15 cellular contexts compared by ENCODE assay signal in the genomic region with DNA sequence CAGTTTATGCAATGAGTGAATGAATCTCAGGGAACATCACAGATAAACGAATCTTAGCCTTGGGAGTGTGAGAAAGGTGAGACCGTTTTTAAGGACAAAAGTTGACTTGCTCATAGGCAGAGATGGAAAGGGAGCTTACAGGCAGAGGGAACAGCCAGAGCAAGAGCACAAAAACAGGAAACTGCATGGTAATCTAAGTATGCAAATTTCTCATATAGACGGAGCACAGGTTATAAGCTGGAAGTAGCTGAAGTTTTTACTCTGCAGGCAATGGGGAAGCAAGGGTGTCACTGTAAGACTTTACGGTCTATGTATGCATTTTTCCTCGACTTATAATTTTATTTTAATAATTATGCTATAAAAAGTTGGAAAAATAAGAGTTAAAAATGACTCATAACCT. TPM values are rescaled to one million over a fixed set of nuclear protein-coding genes. Genes with fewer than 3 reads are reported as not detected.
DNase-seq lines count a peak whose midpoint lies in the region; ATAC-seq and TF ChIP-seq lines count a peak whose summit lies in the region.
"Had no signal": no experiment of that assay in that cellular context is flagged by ENCODE, and none has a peak within 500 bp of the region (broad histone marks: within the 10 kb centered on the region; RNA-seq: fewer than 3 reads in every experiment).

No MANE protein-coding gene starts in this region.

- H3K9me3 ChIP-seq in HUES48 (ENCODE audit: control insufficient read depth, insufficient read depth, low read length) (no peaks in the 10 kb centered on the region), ovary (no peaks in the 10 kb centered on the region)
- H3K9me3 ChIP-seq: esophagus squamous epithelium, lower lobe of right lung, thyroid gland had no signal

- peaks cover 22% of the 10 kb centered on the region for H3K36me3 ChIP-seq in HUES48 (ENCODE audit: control insufficient read depth, insufficient read depth, low read length)
- no peaks in the 10 kb centered on the region for H3K36me3 ChIP-seq in ovary

- DNase-seq in germinal center (ENCODE audit: low spot score) (peak; percentile 15), ovary (no peak)
- DNase-seq: anterior cingulate cortex; CD8-positive, alpha-beta memory T cell; cortex of kidney; esophagus squamous epithelium; lower lobe of right lung; NCI-H1930; thyroid gland; WERI-Rb-1 had no signal

- intact Hi-C loops in ovary (cut with DNase I), result no loop called here

- ATAC-seq in GM18505 (IDR thresholded peaks at IDR 0.05; ENCODE audit: unreplicated experiment) (peak; percentile 37), GM21529 (IDR thresholded peaks at IDR 0.05; ENCODE audit: unreplicated experiment) (peak; percentile 54), GM18867 (IDR thresholded peaks at IDR 0.05; ENCODE audit: unreplicated experiment) (no peak), GM21723 (IDR thresholded peaks at IDR 0.05; ENCODE audit: unreplicated experiment) (no peak)
- ATAC-seq: lower lobe of right lung had no signal

- H3K4me1 ChIP-seq in HUES48 (ENCODE audit: control insufficient read depth, insufficient read depth, low read length) (no peaks in the 10 kb centered on the region; the same call in 1 of the 2 replicates), ovary (ENCODE audit: insufficient read depth) (no peaks in the 10 kb centered on the region)
- H3K4me1 ChIP-seq: esophagus squamous epithelium, lower lobe of right lung, thyroid gland had no signal

- TF ChIP-seq CTCF in ovary (IDR thresholded peaks at IDR 0.05), result no peak

- H3K4me3 ChIP-seq in HUES48 (ENCODE audit: low read depth, low read length) (no peak overlapping the region), ovary (no peak overlapping the region)
- H3K4me3 ChIP-seq: esophagus squamous epithelium, lower lobe of right lung, thyroid gland had no signal

- H3K9ac ChIP-seq in HUES48 (ENCODE audit: low read depth, low read length), result no peak overlapping the region

- 81 to 85% (median 83%) methylated on average over 5 of the region's 5 CpGs for WGBS in ovary, 3 donors

- H3K27ac ChIP-seq in HUES48 (ENCODE audit: low read depth, low read length) (peak overlapping the region; percentile 37), ovary (no peak overlapping the region)
- H3K27ac ChIP-seq: esophagus squamous epithelium, lower lobe of right lung, thyroid gland, WERI-Rb-1 had no signal

- no peaks in the 10 kb centered on the region for H3K27me3 ChIP-seq in HUES48 (ENCODE audit: control insufficient read depth, insufficient read depth, low read length)
- H3K27me3 ChIP-seq in ovary, result no peaks in the 10 kb centered on the region
- H3K27me3 ChIP-seq: esophagus squamous epithelium, thyroid gland had no signal

- TF ChIP-seq POLR2A in GM18505 (IDR thresholded peaks at IDR 0.05; ENCODE audit: borderline replicate concordance, extremely low read depth, insufficient read depth, insufficient read length) (no peak), ovary (IDR thresholded peaks at IDR 0.05) (no peak)

- no peak for TF ChIP-seq EP300 in ovary (IDR thresholded peaks at IDR 0.05)

RNA-seq across cellular contexts. Expression of gene STRN, which starts 44.8 kb away (rescaled TPM):
- 10 to 100 TPM; 13.0 to 23.1 (median 19.3) TPM for total RNA-seq in ovary
- polyA plus RNA-seq in ovary, result 10 to 100 TPM in 1 of 2 donors, 1 to 10 TPM in 1; 5.7 to 12.0 TPM

Comparison
In these comparisons a context has a peak if more than half of its experiments do, and no peak if none do; other contexts are left out.
1. ATAC-seq: peak in GM18505 (single experiment) and GM21529 (single experiment); none in GM18867 (single experiment) and GM21723 (single experiment).